In genomic region chr3:184005981-184006507, GRCh38 we compare ENCODE assay signal across 9 cellular contexts. TPM values are rescaled to one million over a fixed set of nuclear protein-coding genes. Genes with fewer than 3 reads are reported as not detected.
A peak's percentile ranks its signal among the peaks of the same experiment; 100 is the strongest.
DNase-seq lines count a peak whose midpoint lies in the region; ATAC-seq and TF ChIP-seq lines count a peak whose summit lies in the region.
"Had no signal": no experiment of that assay in that cellular context is flagged by ENCODE, and none has a peak within 500 bp of the region (broad histone marks: within the 10 kb centered on the region; RNA-seq: fewer than 3 reads in every experiment).

No MANE protein-coding gene starts in this region.

- 25 to 30% methylated on average over 11 of the region's 11 CpGs for WGBS in esophagus, 2 donors

- peaks cover 26% of the 10 kb centered on the region for H3K4me1 Mint-ChIP-seq in nephron

- H3K36me3 ChIP-seq in MM.1S (replicated peaks; ENCODE audit: insufficient read depth, low read length) = no peaks in the 10 kb centered on the region; the same call in 1 of the 2 replicates
- peaks cover 22% of the 10 kb centered on the region for H3K36me3 ChIP-seq in RWPE2 (ENCODE audit: low read depth)
- H3K36me3 ChIP-seq in esophagus (ENCODE audit: control insufficient read depth in 2 of 2, insufficient read depth in 2 of 2, low read length in 1 of 2) = peaks cover 0 to 6% of the 10 kb centered on the region in 2 donors

- no peak overlapping the region for H3K4me3 ChIP-seq in MM.1S (ENCODE audit: low read length)
- H3K4me3 ChIP-seq in RWPE2 (ENCODE audit: severe bottlenecking) = no peak overlapping the region
- no peak overlapping the region for H3K4me3 ChIP-seq in esophagus (ENCODE audit: low read depth in 1 of 2, low read length in 2 of 2)

- in situ Hi-C loops in G401 (cut with HindIII; ENCODE audit: low sequenced_read_pairs) = no loop called here

- H2AFZ ChIP-seq in MM.1S (ENCODE audit: low read length) = no peak overlapping the region

- H3K36me3 Mint-ChIP-seq in nephron (ENCODE audit: low read depth) = peaks cover 25% of the 10 kb centered on the region

- no peaks in the 10 kb centered on the region for H4K20me1 ChIP-seq in MM.1S (ENCODE audit: insufficient read depth, low read length)

- no peaks in the 10 kb centered on the region for H3K9me2 ChIP-seq in MM.1S (replicated peaks; ENCODE audit: insufficient read depth, low read length)

- no peaks in the 10 kb centered on the region for H3K9me3 Mint-ChIP-seq in nephron

- no peak for TF ChIP-seq CTCF in MM.1S (IDR thresholded peaks at IDR 0.05; ENCODE audit: low read length)
- TF ChIP-seq CTCF in RWPE2 (IDR thresholded peaks at IDR 0.05; ENCODE audit: poor library complexity, severe bottlenecking) = no peak
- no peak for TF ChIP-seq CTCF in nephron (IDR thresholded peaks at IDR 0.05; ENCODE audit: unreplicated experiment in 3 of 3)

- peak overlapping the region; percentile 22 for H3K4me2 ChIP-seq in MM.1S (ENCODE audit: low read depth, low read length)

- H3K27ac ChIP-seq in MM.1S (ENCODE audit: low read length) (peak overlapping the region; percentile 13; the same call in 1 of the 2 replicates), RWPE2 (ENCODE audit: poor library complexity, severe bottlenecking) (peak overlapping the region; percentile 79), esophagus (ENCODE audit: low read depth in 2 of 2, low read length in 1 of 2) (peak overlapping the region; percentile 60 to 77)

- H3K4me1 ChIP-seq in MM.1S (ENCODE audit: low read length) (no peaks in the 10 kb centered on the region), RWPE2 (ENCODE audit: insufficient read depth, poor library complexity, severe bottlenecking) (peaks cover 29% of the 10 kb centered on the region), esophagus (ENCODE audit: control insufficient read depth in 2 of 2, insufficient read depth in 2 of 2, low read length in 1 of 2) (peaks cover 3 to 6% of the 10 kb centered on the region in 2 donors)

- peaks cover 11% of the 10 kb centered on the region; the same call in 1 of the 2 replicates for H3F3A ChIP-seq in MM.1S (ENCODE audit: insufficient read depth, low read length)

- H3K9me3 ChIP-seq in MM.1S (replicated peaks; ENCODE audit: insufficient read depth, low read length) (no peaks in the 10 kb centered on the region), RWPE2 (ENCODE audit: severe bottlenecking) (no peaks in the 10 kb centered on the region), esophagus (ENCODE audit: control insufficient read depth in 2 of 2, insufficient read depth in 1 of 2, low read depth in 1 of 2, low read length in 1 of 2) (no peaks in the 10 kb centered on the region)

- H3K27me3 ChIP-seq in MM.1S (replicated peaks; ENCODE audit: insufficient read depth, low read length) = no peaks in the 10 kb centered on the region
- no peaks in the 10 kb centered on the region for H3K27me3 ChIP-seq in RWPE2 (ENCODE audit: insufficient read depth, poor library complexity, severe bottlenecking)
- H3K27me3 ChIP-seq in esophagus (ENCODE audit: control insufficient read depth in 1 of 2, insufficient read depth in 2 of 2, low read length in 2 of 2) = no peaks in the 10 kb centered on the region

- ATAC-seq in GM21723 (IDR thresholded peaks at IDR 0.05; ENCODE audit: unreplicated experiment) = peak; percentile 64
- peak; percentile 97 for ATAC-seq in RWPE2 (ENCODE audit: low read depth)

- H3K4me3 Mint-ChIP-seq in nephron = no peak overlapping the region

- peak; percentile 95 for DNase-seq in G401 (ENCODE audit: low spot score)
- DNase-seq in MM.1S = peak; percentile 96
- peak; percentile 91 for DNase-seq in RWPE2 (ENCODE audit: low spot score)
- DNase-seq in effector CD8-positive, alpha-beta T cell (lab: John Stamatoyannopoulos, UW) = no peak
- no peak for DNase-seq in NK-92 (lab: John Stamatoyannopoulos, UW; ENCODE audit: unreplicated experiment)

- H3K79me2 ChIP-seq in MM.1S (ENCODE audit: low read length) = no peaks in the 10 kb centered on the region

- no peak overlapping the region for H3K9ac ChIP-seq in MM.1S (ENCODE audit: low read length)

- H3K27ac Mint-ChIP-seq in nephron = peak overlapping the region; percentile 3 to 20 (median 5)

- H3K27me3 Mint-ChIP-seq in nephron (ENCODE audit: low read depth) = no peaks in the 10 kb centered on the region

RNA-seq across cellular contexts. Expression of gene ABCC5, which starts 11.6 kb away (rescaled TPM):
- 7.4 and 8.6 TPM in 2 replicates for total RNA-seq in G401 (2014; rRNA removed; shearing (Covaris generic))
- 10 to 100 TPM; 19.2 to 56.0 TPM for polyA plus RNA-seq in esophagus

RNA-seq across cellular contexts. Expression of gene HTR3D, which starts 25.5 kb away (rescaled TPM):
- total RNA-seq in G401 (2014; rRNA removed; shearing (Covaris generic)) = not detected in 2 replicates
- polyA plus RNA-seq in esophagus = not detected
- total RNA-seq: T-helper 1 cell treated with Interleukin-12 subunit alpha and Interleukin-12 subunit beta and Interleukin-4 antibody, amounts not matched to agents 30 ng/mL and 1 ng/mL, for 36 hours had no signal

RNA-seq across cellular contexts. Expression of gene HTR3C, which starts 46.8 kb away (rescaled TPM):
- total RNA-seq in G401 (2014; rRNA removed; shearing (Covaris generic)) = not detected in 2 replicates
- not detected for polyA plus RNA-seq in esophagus
- total RNA-seq: T-helper 1 cell treated with Interleukin-12 subunit alpha and Interleukin-12 subunit beta and Interleukin-4 antibody, amounts not matched to agents 30 ng/mL and 1 ng/mL, for 36 hours had no signal

Comparison
In these comparisons a context has a peak if more than half of its experiments do, and no peak if none do; other contexts are left out.
1. DNase-seq: peak in G401 (single experiment), MM.1S (single experiment) and RWPE2 (single experiment); none in effector CD8-positive, alpha-beta T cell (single experiment) and NK-92 (single experiment).
2. H3K27ac ChIP-seq: peak in every context shown above with its lines; median percentile 79 in RWPE2; 68 in esophagus; 13 in MM.1S.